9 cellular contexts compared by ENCODE assay signal in the genomic region with DNA sequence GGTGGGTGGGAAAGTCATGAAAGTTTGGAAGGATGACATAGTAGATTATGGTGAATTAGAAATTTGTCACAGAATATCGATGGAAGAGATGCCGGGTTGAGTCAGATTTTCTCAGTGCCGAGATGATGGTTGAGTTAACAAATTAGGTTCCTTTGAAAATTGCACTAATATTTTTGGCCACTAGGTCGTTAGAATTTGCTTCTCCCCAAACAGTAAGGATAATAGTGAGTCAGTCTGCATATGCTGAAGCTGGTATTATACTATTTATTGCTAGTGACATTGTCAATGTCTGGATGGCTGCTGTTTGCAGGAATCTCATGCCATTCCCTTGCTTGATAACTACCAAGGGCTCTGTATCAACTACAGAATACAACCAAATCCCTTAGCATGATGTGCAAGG. TPM values are rescaled to one million over a fixed set of nuclear protein-coding genes. Genes with fewer than 3 reads are reported as not detected.
DNase-seq lines count a peak whose midpoint lies in the region; ATAC-seq and TF ChIP-seq lines count a peak whose summit lies in the region.
"Had no signal": no experiment of that assay in that cellular context is flagged by ENCODE, and none has a peak within 500 bp of the region (broad histone marks: within the 10 kb centered on the region; RNA-seq: fewer than 3 reads in every experiment).

No MANE protein-coding gene starts in this region.

- peak; percentile 34 for DNase-seq in GM03348 (ENCODE audit: low spot score)
- DNase-seq in HT-29 (ENCODE audit: low spot score), result peak; percentile 32
- DNase-seq in astrocyte of the cerebellum (ENCODE audit: low read depth), result no peak
- no peak for DNase-seq in neural crest cell (ENCODE audit: low read depth, low spot score)
- no peak for DNase-seq in activated CD4-positive, alpha-beta T cell treated with anti-CD3 and anti-CD28 coated beads, Interleukin-2, amount 50 U/mL, for 1 hour
- DNase-seq in NCI-H1694 treated with DMSO at 0.1 percent for 48 hours (lab: John Stamatoyannopoulos, UW), result no peak
- DNase-seq: NCI-H1048, WERI-Rb-1 had no signal

- no peak overlapping the region for H3K27ac Mint-ChIP-seq in neural crest cell (ENCODE audit: unreplicated experiment)

- no peaks in the 10 kb centered on the region for H3K36me3 Mint-ChIP-seq in neural crest cell (ENCODE audit: low read depth)

- peaks cover 56% of the 10 kb centered on the region for H3K27me3 Mint-ChIP-seq in neural crest cell (ENCODE audit: low read depth)

- no peak overlapping the region for H3K4me3 Mint-ChIP-seq in neural crest cell

- H3K4me3 ChIP-seq in astrocyte of the cerebellum (ENCODE audit: low read depth, low read length), result no peak overlapping the region

- H3K4me1 Mint-ChIP-seq in neural crest cell, result no peaks in the 10 kb centered on the region

- peaks cover 3% of the 10 kb centered on the region for H3K9me3 Mint-ChIP-seq in neural crest cell

- in situ Hi-C loops in astrocyte of the cerebellum (cut with HindIII; ENCODE audit: low sequenced_read_pairs), result no loop called here

- ATAC-seq in HG02885 (IDR thresholded peaks at IDR 0.05; ENCODE audit: poor library complexity, unreplicated experiment), result no peak

- peak; percentile 42 for TF ChIP-seq CTCF in astrocyte of the cerebellum (IDR thresholded peaks at IDR 0.05; ENCODE audit: low read depth, low read length, missing control alignments)
- TF ChIP-seq CTCF in neural crest cell (conservative IDR thresholded peaks at IDR 0.05), result peak; percentile 51

RNA-seq across cellular contexts. Expression of a gene that starts 37.7 kb away (rescaled TPM):
- 6.3 and 8.8 TPM in 2 replicates for total RNA-seq in HT-29 (2014; rRNA removed; shearing (Covaris generic))
- 21.5 and 22.9 TPM in 2 replicates for total RNA-seq in neural crest cell

Comparison
In these comparisons a context has a peak if more than half of its experiments do, and no peak if none do; other contexts are left out.
1. DNase-seq: peak in GM03348 (single experiment) and HT-29 (single experiment); none in astrocyte of the cerebellum (single experiment), neural crest cell (single experiment), activated CD4-positive, alpha-beta T cell treated with anti-CD3 and anti-CD28 coated beads, Interleukin-2, amount 50 U/mL, for 1 hour (single experiment) and NCI-H1694 treated with DMSO at 0.1 percent for 48 hours (single experiment).